8 cellular contexts compared by ENCODE assay signal in genomic region chr12:108495054-108495453, GRCh38. TPM values are rescaled to one million over a fixed set of nuclear protein-coding genes. Genes with fewer than 3 reads are reported as not detected.
DNase-seq lines count a peak whose midpoint lies in the region; ATAC-seq and TF ChIP-seq lines count a peak whose summit lies in the region.

No MANE protein-coding gene starts in this region.

- DNase-seq in AG08395 (ENCODE audit: low spot score) (peak; percentile 41), GM10266 (ENCODE audit: extremely low spot score) (peak; percentile 53), Peyer's patch (no peak), fibroblast of villous mesenchyme (ENCODE audit: low read depth) (peak; percentile 36), upper lobe of left lung (no peak), midbrain (lab: John Stamatoyannopoulos, UW) (no peak), coronary artery (ENCODE audit: low spot score) (no peak)

- TF ChIP-seq CTCF in GM10266 (IDR thresholded peaks at IDR 0.05; ENCODE audit: control insufficient read depth, insufficient read depth, low read depth, missing control alignments) (peak; percentile 49), Peyer's patch (IDR thresholded peaks at IDR 0.05) (peak in 4 of 6 experiments; percentile 17 to 31 (median 19)), fibroblast of villous mesenchyme (IDR thresholded peaks at IDR 0.05; ENCODE audit: insufficient read depth, low read depth, low read length) (peak; percentile 64), upper lobe of left lung (IDR thresholded peaks at IDR 0.05) (peak in 5 of 6 experiments; percentile 18 to 33 (median 24)), coronary artery (IDR thresholded peaks at IDR 0.05) (no peak)

- no peaks in the 10 kb centered on the region for H3K9me3 ChIP-seq in Peyer's patch
- H3K9me3 ChIP-seq in upper lobe of left lung: no peaks in the 10 kb centered on the region

- no peaks in the 10 kb centered on the region for H3K36me3 ChIP-seq in Peyer's patch
- H3K36me3 ChIP-seq in upper lobe of left lung: no peaks in the 10 kb centered on the region

- TF ChIP-seq POLR2A in Peyer's patch (IDR thresholded peaks at IDR 0.05) (no peak), upper lobe of left lung (IDR thresholded peaks at IDR 0.05) (no peak)

- ATAC-seq in upper lobe of left lung (ENCODE audit: low FRiP score in 2 of 2) (peak in 1 of 2 donors; percentile 49), HG03354 (IDR thresholded peaks at IDR 0.05; ENCODE audit: poor library complexity, severe bottlenecking, unreplicated experiment) (no peak)

- H3K4me3 ChIP-seq in Peyer's patch (no peak overlapping the region), fibroblast of villous mesenchyme (ENCODE audit: low read depth, low read length) (no peak overlapping the region), upper lobe of left lung (no peak overlapping the region), coronary artery (no peak overlapping the region)

- H3K27ac ChIP-seq in Peyer's patch: no peak overlapping the region
- H3K27ac ChIP-seq in upper lobe of left lung: no peak overlapping the region
- no peak overlapping the region for H3K27ac ChIP-seq in coronary artery

- no peaks in the 10 kb centered on the region for H3K27me3 ChIP-seq in Peyer's patch
- H3K27me3 ChIP-seq in upper lobe of left lung: no peaks in the 10 kb centered on the region

- no peak for TF ChIP-seq EP300 in upper lobe of left lung (IDR thresholded peaks at IDR 0.05)

- no peaks in the 10 kb centered on the region for H3K4me1 ChIP-seq in Peyer's patch
- H3K4me1 ChIP-seq in upper lobe of left lung: no peaks in the 10 kb centered on the region

- 56 to 100% methylated on average over 1 of the region's 1 CpG for WGBS in upper lobe of left lung, 2 donors

RNA-seq across cellular contexts. Expression of gene FICD, which starts 20.0 kb away (rescaled TPM):
- total RNA-seq in Peyer's patch (10 to 100 TPM in 2 of 4 donors, 1 to 10 TPM in 2; 4.1 to 11.6 (median 8.6) TPM), fibroblast of villous mesenchyme (8.1 and 9.9 TPM in 2 replicates), upper lobe of left lung (10 to 100 TPM in 4 of 6 donors, 1 to 10 TPM in 2; 6.5 to 15.3 (median 12.2) TPM)

Comparison
In these comparisons a context has a peak if more than half of its experiments do, and no peak if none do; other contexts are left out.
1. DNase-seq: peak in AG08395 (single experiment), GM10266 (single experiment) and fibroblast of villous mesenchyme (single experiment); none in Peyer's patch (0 of 3), upper lobe of left lung (0 of 2), midbrain (single experiment) and coronary artery (single experiment).